Comparison of ENCODE assay signal across 20 cellular contexts in genomic region chr15:44527241-44527640, GRCh38. TPM values are rescaled to one million over a fixed set of nuclear protein-coding genes. Genes with fewer than 3 reads are reported as not detected.
A peak's percentile ranks its signal among the peaks of the same experiment; 100 is the strongest.
DNase-seq lines count a peak whose midpoint lies in the region; ATAC-seq and TF ChIP-seq lines count a peak whose summit lies in the region.
"Had no signal": no experiment of that assay in that cellular context is flagged by ENCODE, and none has a peak within 500 bp of the region (broad histone marks: within the 10 kb centered on the region; RNA-seq: fewer than 3 reads in every experiment).

No MANE protein-coding gene starts in this region.

- no peaks in the 10 kb centered on the region for H3K27me3 Mint-ChIP-seq in activated naive CD8-positive, alpha-beta T cell
- no peaks in the 10 kb centered on the region for H3K27me3 Mint-ChIP-seq in activated naive CD8-positive, alpha-beta T cell treated with anti-CD3 and anti-CD28 coated beads for 36 hours
- no peaks in the 10 kb centered on the region for H3K27me3 Mint-ChIP-seq in naive B cell
- H3K27me3 Mint-ChIP-seq: CD4-positive, alpha-beta T cell; IgD-negative memory B cell had no signal

- TF ChIP-seq CTCF in dorsolateral prefrontal cortex (IDR thresholded peaks at IDR 0.05 in 54 of 56, conservative IDR thresholded peaks at IDR 0.05 in 2 of 56; ENCODE audit: low read depth in 1 of 56, partially characterized antibody in 56 of 56) (no peak), lower lobe of right lung (IDR thresholded peaks at IDR 0.05) (no peak)

- H2AFZ ChIP-seq in neuronal stem cell (ENCODE audit: low read length): no peak overlapping the region

- H3K4me2 ChIP-seq in neuronal stem cell (ENCODE audit: insufficient read depth, low read length, poor library complexity, severe bottlenecking): no peak overlapping the region

- no peak overlapping the region for H2BK120ac ChIP-seq in neuronal stem cell (ENCODE audit: low read depth, low read length)

- H3K4me1 ChIP-seq in neuronal stem cell (ENCODE audit: control insufficient read depth in 2 of 2, insufficient read depth in 1 of 2, low read depth in 1 of 2, low read length in 2 of 2): no peaks in the 10 kb centered on the region
- no peaks in the 10 kb centered on the region for H3K4me1 ChIP-seq in lower lobe of right lung

- intact Hi-C loops in dorsolateral prefrontal cortex (cut with DNase I) (no loop called here), lower lobe of right lung (cut with DNase I) (no loop called here)

- H3K27me3 ChIP-seq in dorsolateral prefrontal cortex (no peaks in the 10 kb centered on the region), neuronal stem cell (ENCODE audit: control insufficient read depth in 3 of 3, insufficient read depth in 3 of 3, low read depth in 1 of 3, low read length in 3 of 3) (no peaks in the 10 kb centered on the region), lower lobe of right lung (ENCODE audit: low read depth) (no peaks in the 10 kb centered on the region)

- no peak overlapping the region for H2AK5ac ChIP-seq in neuronal stem cell (ENCODE audit: low read depth, low read length)

- H3K9ac ChIP-seq in neuronal stem cell (ENCODE audit: low read depth, low read length, poor library complexity): no peak overlapping the region

- H3K14ac ChIP-seq in neuronal stem cell (ENCODE audit: low read length): no peak overlapping the region

- H3K36me3 Mint-ChIP-seq in activated naive CD8-positive, alpha-beta T cell: no peaks in the 10 kb centered on the region
- no peaks in the 10 kb centered on the region for H3K36me3 Mint-ChIP-seq in activated naive CD8-positive, alpha-beta T cell treated with anti-CD3 and anti-CD28 coated beads for 36 hours
- no peaks in the 10 kb centered on the region for H3K36me3 Mint-ChIP-seq in naive B cell

- no peaks in the 10 kb centered on the region for H3K9me3 Mint-ChIP-seq in activated naive CD8-positive, alpha-beta T cell (ENCODE audit: low read depth)
- H3K9me3 Mint-ChIP-seq in activated naive CD8-positive, alpha-beta T cell treated with anti-CD3 and anti-CD28 coated beads for 36 hours: no peaks in the 10 kb centered on the region
- no peaks in the 10 kb centered on the region for H3K9me3 Mint-ChIP-seq in naive B cell
- H3K9me3 Mint-ChIP-seq: CD4-positive, alpha-beta T cell; H9; IgD-negative memory B cell had no signal

- H3K4ac ChIP-seq in neuronal stem cell (ENCODE audit: low read length): no peak overlapping the region

- H3K23ac ChIP-seq in neuronal stem cell (ENCODE audit: low read depth, low read length, poor library complexity): no peak overlapping the region

- H3K27ac ChIP-seq in dorsolateral prefrontal cortex (peak overlapping the region in 52 of 59 donors; percentile 1 to 80 (median 52)), neuronal stem cell (replicated peaks; ENCODE audit: low read length) (no peak overlapping the region), lower lobe of right lung (no peak overlapping the region)
- H3K27ac ChIP-seq: RWPE1 had no signal

- no peak for TF ChIP-seq POLR2A in erythroblast (IDR thresholded peaks at IDR 0.05; ENCODE audit: low read length)

- H3K27ac Mint-ChIP-seq in activated naive CD8-positive, alpha-beta T cell: peak overlapping the region; percentile 76
- no peak overlapping the region for H3K27ac Mint-ChIP-seq in activated naive CD8-positive, alpha-beta T cell treated with anti-CD3 and anti-CD28 coated beads for 36 hours
- peak overlapping the region in 4 of 6 donors; percentile 17 to 61 (median 22) for H3K27ac Mint-ChIP-seq in naive B cell
- H3K27ac Mint-ChIP-seq: CD4-positive, alpha-beta T cell had no signal

- H2BK5ac ChIP-seq in neuronal stem cell (ENCODE audit: low read length): no peak overlapping the region

- no CpG with 5 or more reads among the region's 2 CpGs for WGBS in neuronal stem cell (ENCODE audit: extremely low coverage in 2 of 2, insufficient read length in 2 of 2, insufficient replicate concordance in 1 of 2), 2 donors

- H3K9me3 ChIP-seq in neuronal stem cell (replicated peaks in 1 of 2; ENCODE audit: control insufficient read depth in 2 of 2, insufficient read depth in 1 of 2, low read depth in 1 of 2, low read length in 2 of 2): no peaks in the 10 kb centered on the region
- H3K9me3 ChIP-seq in lower lobe of right lung: no peaks in the 10 kb centered on the region
- H3K9me3 ChIP-seq: Caco-2 had no signal

- no peak overlapping the region for H2BK15ac ChIP-seq in neuronal stem cell (ENCODE audit: low read length)

- no peak for DNase-seq in activated naive CD8-positive, alpha-beta T cell treated with anti-CD3 and anti-CD28 coated beads for 36 hours
- DNase-seq in dorsolateral prefrontal cortex: no peak
- no peak for DNase-seq in naive B cell
- no peak for DNase-seq in erythroblast (lab: John Stamatoyannopoulos, UW)
- no peak for DNase-seq in neuronal stem cell (ENCODE audit: low spot score)
- DNase-seq in SHP77 (lab: John Stamatoyannopoulos, UW): no peak
- DNase-seq in lower lobe of right lung: no peak
- DNase-seq: Caco-2; CD4-positive, alpha-beta T cell; GDM1; H9; Karpas-422; NCI-H1436; NCI-H2029; NCI-H345; NCI-H526; PC-3 had no signal

- H3K4me1 Mint-ChIP-seq in activated naive CD8-positive, alpha-beta T cell (ENCODE audit: low read depth): peaks cover 10% of the 10 kb centered on the region
- H3K4me1 Mint-ChIP-seq in activated naive CD8-positive, alpha-beta T cell treated with anti-CD3 and anti-CD28 coated beads for 36 hours: peaks cover 4% of the 10 kb centered on the region
- H3K4me1 Mint-ChIP-seq in naive B cell: peaks cover 4 to 6% (median 5%) of the 10 kb centered on the region in 3 donors

- ATAC-seq in naive B cell (ENCODE audit: low read depth in 2 of 2) (no peak), lower lobe of right lung (no peak)
- ATAC-seq: PC-3 had no signal

- H3K4me3 ChIP-seq in dorsolateral prefrontal cortex (no peak overlapping the region), neuronal stem cell (ENCODE audit: low read length in 2 of 2) (no peak overlapping the region), lower lobe of right lung (no peak overlapping the region)

- no peak overlapping the region for H3K4me3 Mint-ChIP-seq in activated naive CD8-positive, alpha-beta T cell
- H3K4me3 Mint-ChIP-seq in activated naive CD8-positive, alpha-beta T cell treated with anti-CD3 and anti-CD28 coated beads for 36 hours: no peak overlapping the region
- H3K4me3 Mint-ChIP-seq in naive B cell: no peak overlapping the region
- H3K4me3 Mint-ChIP-seq: CD4-positive, alpha-beta T cell; H9; IgD-negative memory B cell had no signal

- H3K36me3 ChIP-seq in neuronal stem cell (replicated peaks in 1 of 2; ENCODE audit: control insufficient read depth in 2 of 2, insufficient read depth in 2 of 2, low read length in 2 of 2) (peaks cover 7 to 55% of the 10 kb centered on the region in 2 donors), lower lobe of right lung (peaks cover 43% of the 10 kb centered on the region)

- H3K79me1 ChIP-seq in neuronal stem cell (ENCODE audit: low read depth, low read length): no peaks in the 10 kb centered on the region

- no peak overlapping the region for H3K18ac ChIP-seq in neuronal stem cell (ENCODE audit: low read length)

- H4K91ac ChIP-seq in neuronal stem cell (ENCODE audit: low read depth, low read length, poor library complexity): no peak overlapping the region

- H4K8ac ChIP-seq in neuronal stem cell (ENCODE audit: low read depth, low read length): no peak overlapping the region

- no peak overlapping the region for H2BK12ac ChIP-seq in neuronal stem cell (ENCODE audit: low read length)

RNA-seq across cellular contexts. Expression of gene EIF3J, which starts 9.7 kb away (rescaled TPM):
- 100 to 1,000 TPM; 187 to 194 TPM for total RNA-seq in activated naive CD8-positive, alpha-beta T cell treated with anti-CD3 and anti-CD28 coated beads for 36 hours
- total RNA-seq in dorsolateral prefrontal cortex: 100 to 1,000 TPM in 1 of 120 experiments, 10 to 100 TPM in 119; 45.5 to 100 (median 65.5) TPM
- 10 to 100 TPM in 5 of 6 donors, 1 to 10 TPM in 1; 9.3 to 22.5 (median 13.1) TPM for polyA plus RNA-seq in naive B cell (ENCODE audit: low read depth in 6 of 6)
- 56.1 TPM for polyA plus RNA-seq in neuronal stem cell (2013, experiment 1 of 2)
- polyA plus RNA-seq in neuronal stem cell (2013, experiment 2 of 2): 56.0 TPM
- 60.6 TPM for total RNA-seq in lower lobe of right lung

Comparison
In these comparisons a context has a peak if more than half of its experiments do, and no peak if none do; other contexts are left out.
1. H3K27ac ChIP-seq: peak in dorsolateral prefrontal cortex (52 of 59); none in neuronal stem cell (single experiment) and lower lobe of right lung (single experiment).